In genomic region chr2:219294356-219295351, GRCh38 we compare ENCODE assay signal across 8 cellular contexts. TPM values are rescaled to one million over a fixed set of nuclear protein-coding genes. Genes with fewer than 3 reads are reported as not detected.
DNase-seq lines count a peak whose midpoint lies in the region; ATAC-seq and TF ChIP-seq lines count a peak whose summit lies in the region.

No MANE protein-coding gene starts in this region.

- H3K4me1 ChIP-seq in ACC112 (ENCODE audit: control insufficient read depth, insufficient read depth, low read length, unreplicated experiment) (peaks cover 7% of the 10 kb centered on the region), left lung (peaks cover 0 to 18% of the 10 kb centered on the region in 2 donors)

- TF ChIP-seq CTCF in left lung (IDR thresholded peaks at IDR 0.05) = peak; percentile 99

- H3K79me2 ChIP-seq in ACC112 (ENCODE audit: control insufficient read depth, insufficient read depth, low read length, unreplicated experiment) = no peaks in the 10 kb centered on the region

- ATAC-seq in GM18519 (IDR thresholded peaks at IDR 0.05; ENCODE audit: low FRiP score, unreplicated experiment) = peak; percentile 81
- ATAC-seq in HG03039 (IDR thresholded peaks at IDR 0.05; ENCODE audit: unreplicated experiment) = peak; percentile 92
- ATAC-seq in left lung = peak; percentile 98

- no peak overlapping the region for H3K27ac ChIP-seq in ACC112 (ENCODE audit: low read depth, low read length)
- peak overlapping the region; percentile 93 for H3K27ac ChIP-seq in cingulate gyrus (ENCODE audit: low read depth, low read length)
- H3K27ac ChIP-seq in left lung = peak overlapping the region in 1 of 2 donors; percentile 37

- H3K27me3 ChIP-seq in ACC112 (ENCODE audit: insufficient read depth, low read length) (no peaks in the 10 kb centered on the region), left lung (peaks cover 0 to 25% of the 10 kb centered on the region in 2 donors)

- H3K4me3 ChIP-seq in ACC112 (ENCODE audit: low read depth, low read length) (peak overlapping the region; percentile 73), left lung (peak overlapping the region; percentile 48 to 55)

- H3K36me3 ChIP-seq in ACC112 (ENCODE audit: insufficient read depth, low read length) (no peaks in the 10 kb centered on the region), left lung (no peaks in the 10 kb centered on the region)

- peak; percentile 69 for DNase-seq in NCI-H2171 (lab: John Stamatoyannopoulos, UW)
- DNase-seq in activated CD4-positive, alpha-beta T cell treated with anti-CD3 and anti-CD28 coated beads for 24 hours (ENCODE audit: low read depth in 2 of 2) = peak; percentile 81 to 86
- DNase-seq in left lung = peak; percentile 89 to 99
- peak; percentile 89 to 92 for DNase-seq in stimulated activated CD4-positive, alpha-beta T cell treated with anti-CD3 and anti-CD28 coated beads, Interleukin-2, amount 100 ng/mL, for 48 hours

- intact Hi-C loops in left lung (cut with DNase I) = loop anchor here (5.0 to 10.0 kb wide), 2 partner anchors 122 to 130 kb away; partner anchors contain the start of genes NHEJ1 (in 1 of the 2) and SLC23A3 (in 1 of the 2)

- H3K9me3 ChIP-seq in left lung = no peaks in the 10 kb centered on the region

- H2AFZ ChIP-seq in ACC112 (ENCODE audit: low read length, unreplicated experiment) = peak overlapping the region; percentile 76

RNA-seq across cellular contexts. Expression of gene PTPRN, which starts 14.5 kb away (rescaled TPM):
- total RNA-seq in left lung = 1 to 10 TPM in 1 of 2 donors, not detected in 1; 1.4 TPM

RNA-seq across cellular contexts. Expression of gene DNAJB2, which starts 15.5 kb away (rescaled TPM):
- 10 to 100 TPM; 54.2 to 97.4 TPM for total RNA-seq in left lung

RNA-seq across cellular contexts. Expression of gene RESP18, which starts 37.9 kb away (rescaled TPM):
- total RNA-seq in left lung = not detected

RNA-seq across cellular contexts. Expression of gene TUBA4A, which starts 40.9 kb away (rescaled TPM):
- total RNA-seq in left lung = 10 to 100 TPM; 65.0 to 84.0 TPM

RNA-seq across cellular contexts. Expression of gene TUBA4B, which starts 41.6 kb away (rescaled TPM):
- total RNA-seq in left lung = 1 to 10 TPM in 1 of 2 donors, not detected in 1; 3.0 TPM
